Comparison of ENCODE assay signal across 9 cellular contexts in the genomic region with DNA sequence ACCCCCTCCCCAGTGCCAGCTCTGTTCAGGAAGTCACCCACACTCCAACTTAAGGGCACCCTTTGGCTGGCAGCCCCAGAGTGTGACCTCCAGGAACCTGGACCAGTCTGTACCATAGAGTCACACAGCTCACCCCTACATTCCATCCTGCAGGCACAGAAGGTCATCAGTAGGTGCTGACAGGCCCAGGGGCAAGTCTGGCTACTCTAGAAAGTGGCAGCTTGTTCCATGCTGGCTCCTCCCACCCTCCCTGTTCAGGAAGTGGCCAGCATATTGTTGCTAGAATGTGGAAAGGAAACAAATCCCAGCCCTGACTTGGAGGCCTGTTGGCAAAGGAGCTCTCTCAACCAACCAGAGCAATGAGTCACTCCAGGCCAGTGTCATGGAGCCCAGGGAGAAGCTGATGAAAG. TPM values are rescaled to one million over a fixed set of nuclear protein-coding genes. Genes with fewer than 3 reads are reported as not detected.
DNase-seq lines count a peak whose midpoint lies in the region; ATAC-seq, FAIRE-seq and TF ChIP-seq lines count a peak whose summit lies in the region.
"Had no signal": no experiment of that assay in that cellular context is flagged by ENCODE, and none has a peak within 500 bp of the region (broad histone marks: within the 10 kb centered on the region; RNA-seq: fewer than 3 reads in every experiment).

No MANE protein-coding gene starts in this region.

- no peaks in the 10 kb centered on the region for H3K27me3 ChIP-seq in MG63

- H3K36me3 ChIP-seq in MG63 = peaks cover 4% of the 10 kb centered on the region; the same call in 1 of the 2 replicates

- CTCF ChIA-PET in Calu3 (lab: Charles Lee) (no interaction called here), MCF 10A (lab: Yijun Ruan, JAX) (interaction anchor here (0.6 to 1.3 kb wide), 2 partner anchors 10 to 784 kb away, joined by 3 to 7 read pairs; no protein-coding TSS in a partner anchor)

- H3K27me3 Mint-ChIP-seq in Calu3 (ENCODE audit: unreplicated experiment) = no peaks in the 10 kb centered on the region
- H3K27me3 Mint-ChIP-seq in MCF 10A (ENCODE audit: insufficient read depth, unreplicated experiment) = no peaks in the 10 kb centered on the region

- ATAC-seq in GM21381 (IDR thresholded peaks at IDR 0.05; ENCODE audit: unreplicated experiment) = no peak

- H3K4me1 Mint-ChIP-seq in Calu3 (ENCODE audit: low read depth, unreplicated experiment) = peaks cover 14% of the 10 kb centered on the region
- peaks cover 8% of the 10 kb centered on the region for H3K4me1 Mint-ChIP-seq in MCF 10A (ENCODE audit: insufficient read depth, unreplicated experiment)

- POLR2A ChIA-PET in MCF 10A (lab: Yijun Ruan, JAX) = interaction anchor here (0.7 to 1.4 kb wide), 3 partner anchors 8 to 30 kb away, joined by 4 to 6 read pairs (median 4); no protein-coding TSS in a partner anchor

- H3K27ac Mint-ChIP-seq in Calu3 (ENCODE audit: unreplicated experiment) (no peak overlapping the region), MCF 10A (ENCODE audit: low read depth, unreplicated experiment) (no peak overlapping the region)
- H3K27ac Mint-ChIP-seq: nephron had no signal

- DNase-seq in Calu3 (peak; percentile 36), MG63 (peak; percentile 82), MCF 10A (ENCODE audit: unreplicated experiment) (peak; percentile 80), lung microvascular endothelial cell (ENCODE audit: low read depth in 2 of 2) (peak; percentile 85 to 89), D721Med (ENCODE audit: insufficient read length, low spot score) (no peak), NCI-H1092 (lab: John Stamatoyannopoulos, UW) (no peak), C1 segment of cervical spinal cord (lab: John Stamatoyannopoulos, UW) (no peak)

- no peak overlapping the region for H3K4me3 Mint-ChIP-seq in Calu3 (ENCODE audit: low read depth, unreplicated experiment)
- no peak overlapping the region for H3K4me3 Mint-ChIP-seq in MCF 10A (ENCODE audit: unreplicated experiment)

- intact Hi-C loops in Calu3 (cut with micrococcal nuclease; ENCODE audit: unreplicated experiment) = no loop called here
- intact Hi-C loops in MCF 10A (cut with micrococcal nuclease) = loop anchor here (10.0 kb wide), 1 partner anchor 439 kb away; no protein-coding TSS in a partner anchor

- H3K36me3 Mint-ChIP-seq in Calu3 (ENCODE audit: insufficient read depth, unreplicated experiment) (peaks cover 19% of the 10 kb centered on the region), MCF 10A (ENCODE audit: insufficient read depth, unreplicated experiment) (no peaks in the 10 kb centered on the region)

- no peaks in the 10 kb centered on the region for H3K9me3 Mint-ChIP-seq in Calu3 (ENCODE audit: low read depth, unreplicated experiment)
- H3K9me3 Mint-ChIP-seq in MCF 10A (ENCODE audit: unreplicated experiment) = no peaks in the 10 kb centered on the region
- H3K9me3 Mint-ChIP-seq: nephron had no signal

- H3K4me3 ChIP-seq in MG63 = no peak overlapping the region

- TF ChIP-seq CTCF in Calu3 (IDR thresholded peaks at IDR 0.05; ENCODE audit: unreplicated experiment) (no peak), MCF 10A (IDR thresholded peaks at IDR 0.05; ENCODE audit: unreplicated experiment) (no peak), D721Med (IDR thresholded peaks at IDR 0.05; ENCODE audit: insufficient read depth, missing control alignments) (no peak)

- H3K9me3 ChIP-seq in MG63 = no peaks in the 10 kb centered on the region

- FAIRE-seq in D721Med (lab: Jason Lieb, UNC) = no peak

- BruUV-seq in Calu3 (replicated peaks; lab: Mats Ljungman, UMichigan) (no TSS peak), MCF 10A (replicated peaks; lab: Mats Ljungman, UMichigan) (no TSS peak)

RNA-seq across cellular contexts. Expression of gene NCOA4, which starts 3.2 kb away (rescaled TPM):
- 77.3 and 81.9 TPM in 2 replicates for total RNA-seq in Calu3 (2022)
- 204 and 236 TPM in 2 replicates for total RNA-seq in MG63 (2014; rRNA removed; shearing (Covaris generic); ENCODE audit: low replicate concordance)
- 73.5 and 81.6 TPM in 2 replicates for total RNA-seq in MCF 10A (2022)
- total RNA-seq in lung microvascular endothelial cell = 138 and 166 TPM in 2 replicates

RNA-seq across cellular contexts. Expression of gene MSMB, which starts 12.5 kb away (rescaled TPM):
- total RNA-seq in Calu3 (2022) = 2.4 and 7.4 TPM in 2 replicates
- not detected in 2 replicates for total RNA-seq in MG63 (2014; rRNA removed; shearing (Covaris generic); ENCODE audit: low replicate concordance)
- total RNA-seq in MCF 10A (2022) = not detected in 2 replicates
- not detected in 2 replicates for total RNA-seq in lung microvascular endothelial cell

Comparison
In these comparisons a context has a peak if more than half of its experiments do, and no peak if none do; other contexts are left out.
1. DNase-seq: peak in Calu3 (single experiment), MG63 (single experiment), MCF 10A (single experiment) and lung microvascular endothelial cell (2 of 2); none in D721Med (single experiment), NCI-H1092 (single experiment) and C1 segment of cervical spinal cord (0 of 14).